In genomic region chr16:56258508-56259424, GRCh38 we compare ENCODE assay signal across 3 cellular contexts.
A peak's percentile ranks its signal among the peaks of the same experiment; 100 is the strongest.
TF ChIP-seq lines count a peak whose summit lies in the region.

No MANE protein-coding gene starts in this region.

TF ChIP-seq in IMR-90, 13 proteins besides CTCF, POLR2A, EP300 and RAD21:
- no peak for TF ChIP-seq SMC3 (IDR thresholded peaks at IDR 0.05; ENCODE audit: low read depth, low read length)
- TF ChIP-seq, protein P1, sequence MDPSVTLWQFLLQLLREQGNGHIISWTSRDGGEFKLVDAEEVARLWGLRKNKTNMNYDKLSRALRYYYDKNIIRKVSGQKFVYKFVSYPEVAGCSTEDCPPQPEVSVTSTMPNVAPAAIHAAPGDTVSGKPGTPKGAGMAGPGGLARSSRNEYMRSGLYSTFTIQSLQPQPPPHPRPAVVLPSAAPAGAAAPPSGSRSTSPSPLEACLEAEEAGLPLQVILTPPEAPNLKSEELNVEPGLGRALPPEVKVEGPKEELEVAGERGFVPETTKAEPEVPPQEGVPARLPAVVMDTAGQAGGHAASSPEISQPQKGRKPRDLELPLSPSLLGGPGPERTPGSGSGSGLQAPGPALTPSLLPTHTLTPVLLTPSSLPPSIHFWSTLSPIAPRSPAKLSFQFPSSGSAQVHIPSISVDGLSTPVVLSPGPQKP (IDR thresholded peaks at IDR 0.05; ENCODE audit: borderline replicate concordance, low read depth, low read length) = no peak
- no peak for TF ChIP-seq CHD1 (IDR thresholded peaks at IDR 0.05; ENCODE audit: low read depth, low read length)
- no peak for TF ChIP-seq MAFK (IDR thresholded peaks at IDR 0.05; ENCODE audit: low read depth, low read length)
- no peak for TF ChIP-seq FOS (IDR thresholded peaks at IDR 0.05; ENCODE audit: low read depth, low read length)
- no peak for TF ChIP-seq RFX5 (IDR thresholded peaks at IDR 0.05; ENCODE audit: low read depth, low read length)
- no peak for TF ChIP-seq BHLHE40 (IDR thresholded peaks at IDR 0.05; ENCODE audit: low read depth, low read length)
- TF ChIP-seq RCOR1 (IDR thresholded peaks at IDR 0.05; ENCODE audit: insufficient replicate concordance, low read length) = no peak
- TF ChIP-seq NFE2L2 (IDR thresholded peaks at IDR 0.05; ENCODE audit: low read depth, low read length) = no peak
- TF ChIP-seq MXI1 (IDR thresholded peaks at IDR 0.05; ENCODE audit: borderline replicate concordance, low read depth, low read length) = no peak
- no peak for TF ChIP-seq MAZ (IDR thresholded peaks at IDR 0.05; ENCODE audit: borderline replicate concordance, low read depth, low read length)
- TF ChIP-seq USF2 (IDR thresholded peaks at IDR 0.05; ENCODE audit: low read depth, low read length) = no peak
- TF ChIP-seq CEBPB (IDR thresholded peaks at IDR 0.05; ENCODE audit: low read depth, low read length) = no peak

TF ChIP-seq in HepG2, 621 proteins besides CTCF, POLR2A, EP300 and RAD21 (continues in another document):
- TF ChIP-seq SOX6 (IDR thresholded peaks at IDR 0.05) (no peak), SOX6 (CRISPR knock-in tag; IDR thresholded peaks at IDR 0.05) (peak; percentile 91), SOX5 (CRISPR knock-in tag; IDR thresholded peaks at IDR 0.05; ENCODE audit: borderline replicate concordance) (peak; percentile 97), GATAD2A (CRISPR knock-in tag; IDR thresholded peaks at IDR 0.05) (0 out of 2 replicates have a peak, but pooled peaks have one; percentile 15), SIX4 (CRISPR knock-in tag; IDR thresholded peaks at IDR 0.05) (no peak), ZBTB42 (CRISPR knock-in tag; IDR thresholded peaks at IDR 0.05) (no peak), RARA (CRISPR knock-in tag; IDR thresholded peaks at IDR 0.05) (peak; percentile 57), SMARCE1 (IDR thresholded peaks at IDR 0.05; ENCODE audit: borderline replicate concordance) (no peak), RXRB (CRISPR knock-in tag; IDR thresholded peaks at IDR 0.05; ENCODE audit: borderline replicate concordance) (peak; percentile 48; the same call in 1 of the 2 replicates), MAX (IDR thresholded peaks at IDR 0.05) (peak; percentile 12; the same call in 1 of the 2 replicates), ZNF451 (CRISPR knock-in tag; IDR thresholded peaks at IDR 0.05) (no peak), ZNF788 (CRISPR knock-in tag; IDR thresholded peaks at IDR 0.05; ENCODE audit: borderline replicate concordance) (no peak), TEAD3 (CRISPR knock-in tag; optimal IDR thresholded peaks at IDR 0.05; ENCODE audit: borderline replicate concordance) (peak; percentile 16), TBP (CRISPR knock-in tag; IDR thresholded peaks at IDR 0.05) (no peak), GRHL1 (CRISPR knock-in tag; conservative IDR thresholded peaks at IDR 0.05) (no peak), ZNF253 (CRISPR knock-in tag; IDR thresholded peaks at IDR 0.05; ENCODE audit: borderline replicate concordance) (0 out of 2 replicates have a peak, but pooled peaks have one; percentile 14), NR2C2 (CRISPR knock-in tag; IDR thresholded peaks at IDR 0.05; ENCODE audit: borderline replicate concordance) (no peak), KMT2A (CRISPR knock-in tag; IDR thresholded peaks at IDR 0.05) (no peak), TCF7 (IDR thresholded peaks at IDR 0.05; ENCODE audit: low read depth) (peak; percentile 25; the same call in 1 of the 2 replicates), RXRA (CRISPR knock-in tag; IDR thresholded peaks at IDR 0.05) (peak; percentile 66; the same call in 1 of the 2 replicates), SAP130 (CRISPR knock-in tag; IDR thresholded peaks at IDR 0.05; ENCODE audit: low read depth) (peak; percentile 33; the same call in 1 of the 2 replicates), ZNF501 (CRISPR knock-in tag; IDR thresholded peaks at IDR 0.05) (0 out of 2 replicates have a peak, but pooled peaks have one; percentile 47), ZNF644 (CRISPR knock-in tag; IDR thresholded peaks at IDR 0.05; ENCODE audit: low read depth) (0 out of 2 replicates have a peak, but pooled peaks have one; percentile 39)
- TF ChIP-seq, protein P2, sequence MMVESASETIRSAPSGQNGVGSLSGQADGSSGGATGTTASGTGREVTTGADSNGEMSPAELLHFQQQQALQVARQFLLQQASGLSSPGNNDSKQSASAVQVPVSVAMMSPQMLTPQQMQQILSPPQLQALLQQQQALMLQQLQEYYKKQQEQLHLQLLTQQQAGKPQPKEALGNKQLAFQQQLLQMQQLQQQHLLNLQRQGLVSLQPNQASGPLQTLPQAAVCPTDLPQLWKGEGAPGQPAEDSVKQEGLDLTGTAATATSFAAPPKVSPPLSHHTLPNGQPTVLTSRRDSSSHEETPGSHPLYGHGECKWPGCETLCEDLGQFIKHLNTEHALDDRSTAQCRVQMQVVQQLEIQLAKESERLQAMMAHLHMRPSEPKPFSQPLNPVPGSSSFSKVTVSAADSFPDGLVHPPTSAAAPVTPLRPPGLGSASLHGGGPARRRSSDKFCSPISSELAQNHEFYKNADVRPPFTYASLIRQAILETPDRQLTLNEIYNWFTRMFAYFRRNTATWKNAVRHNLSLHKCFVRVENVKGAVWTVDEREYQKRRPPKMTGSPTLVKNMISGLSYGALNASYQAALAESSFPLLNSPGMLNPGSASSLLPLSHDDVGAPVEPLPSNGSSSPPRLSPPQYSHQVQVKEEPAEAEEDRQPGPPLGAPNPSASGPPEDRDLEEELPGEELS (CRISPR knock-in tag; IDR thresholded peaks at IDR 0.05) = 0 out of 2 replicates have a peak, but pooled peaks have one; percentile 29

TF ChIP-seq in GM23338, 12 proteins besides CTCF, POLR2A, EP300 and RAD21:
- no peak for TF ChIP-seq EZH2phosphoT487 (IDR thresholded peaks at IDR 0.05; ENCODE audit: unreplicated experiment)
- TF ChIP-seq ZNF462 (CRISPR knock-in tag; IDR thresholded peaks at IDR 0.05) = no peak
- TF ChIP-seq, protein P3, sequence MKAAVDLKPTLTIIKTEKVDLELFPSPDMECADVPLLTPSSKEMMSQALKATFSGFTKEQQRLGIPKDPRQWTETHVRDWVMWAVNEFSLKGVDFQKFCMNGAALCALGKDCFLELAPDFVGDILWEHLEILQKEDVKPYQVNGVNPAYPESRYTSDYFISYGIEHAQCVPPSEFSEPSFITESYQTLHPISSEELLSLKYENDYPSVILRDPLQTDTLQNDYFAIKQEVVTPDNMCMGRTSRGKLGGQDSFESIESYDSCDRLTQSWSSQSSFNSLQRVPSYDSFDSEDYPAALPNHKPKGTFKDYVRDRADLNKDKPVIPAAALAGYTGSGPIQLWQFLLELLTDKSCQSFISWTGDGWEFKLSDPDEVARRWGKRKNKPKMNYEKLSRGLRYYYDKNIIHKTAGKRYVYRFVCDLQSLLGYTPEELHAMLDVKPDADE (IDR thresholded peaks at IDR 0.05) = no peak
- TF ChIP-seq CREB1 (CRISPR knock-in tag; IDR thresholded peaks at IDR 0.05; ENCODE audit: low read depth) = no peak
- no peak for TF ChIP-seq ZNF331 (CRISPR knock-in tag; IDR thresholded peaks at IDR 0.05; ENCODE audit: low read depth)
- TF ChIP-seq, protein P4, sequence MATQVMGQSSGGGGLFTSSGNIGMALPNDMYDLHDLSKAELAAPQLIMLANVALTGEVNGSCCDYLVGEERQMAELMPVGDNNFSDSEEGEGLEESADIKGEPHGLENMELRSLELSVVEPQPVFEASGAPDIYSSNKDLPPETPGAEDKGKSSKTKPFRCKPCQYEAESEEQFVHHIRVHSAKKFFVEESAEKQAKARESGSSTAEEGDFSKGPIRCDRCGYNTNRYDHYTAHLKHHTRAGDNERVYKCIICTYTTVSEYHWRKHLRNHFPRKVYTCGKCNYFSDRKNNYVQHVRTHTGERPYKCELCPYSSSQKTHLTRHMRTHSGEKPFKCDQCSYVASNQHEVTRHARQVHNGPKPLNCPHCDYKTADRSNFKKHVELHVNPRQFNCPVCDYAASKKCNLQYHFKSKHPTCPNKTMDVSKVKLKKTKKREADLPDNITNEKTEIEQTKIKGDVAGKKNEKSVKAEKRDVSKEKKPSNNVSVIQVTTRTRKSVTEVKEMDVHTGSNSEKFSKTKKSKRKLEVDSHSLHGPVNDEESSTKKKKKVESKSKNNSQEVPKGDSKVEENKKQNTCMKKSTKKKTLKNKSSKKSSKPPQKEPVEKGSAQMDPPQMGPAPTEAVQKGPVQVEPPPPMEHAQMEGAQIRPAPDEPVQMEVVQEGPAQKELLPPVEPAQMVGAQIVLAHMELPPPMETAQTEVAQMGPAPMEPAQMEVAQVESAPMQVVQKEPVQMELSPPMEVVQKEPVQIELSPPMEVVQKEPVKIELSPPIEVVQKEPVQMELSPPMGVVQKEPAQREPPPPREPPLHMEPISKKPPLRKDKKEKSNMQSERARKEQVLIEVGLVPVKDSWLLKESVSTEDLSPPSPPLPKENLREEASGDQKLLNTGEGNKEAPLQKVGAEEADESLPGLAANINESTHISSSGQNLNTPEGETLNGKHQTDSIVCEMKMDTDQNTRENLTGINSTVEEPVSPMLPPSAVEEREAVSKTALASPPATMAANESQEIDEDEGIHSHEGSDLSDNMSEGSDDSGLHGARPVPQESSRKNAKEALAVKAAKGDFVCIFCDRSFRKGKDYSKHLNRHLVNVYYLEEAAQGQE (IDR thresholded peaks at IDR 0.05; ENCODE audit: unreplicated experiment) = no peak
- no peak for TF ChIP-seq NANOG (IDR thresholded peaks at IDR 0.05; ENCODE audit: borderline replicate concordance)
- TF ChIP-seq POLR2AphosphoS5 (IDR thresholded peaks at IDR 0.05; ENCODE audit: low read depth) = no peak
- TF ChIP-seq STAT1 (IDR thresholded peaks at IDR 0.05; ENCODE audit: unreplicated experiment) = no peak
